1 cellular context compared by ENCODE assay signal in genomic region chr9:136400038-136400834, GRCh38.
A peak's percentile ranks its signal among the peaks of the same experiment; 100 is the strongest.
TF ChIP-seq lines count a peak whose summit lies in the region.

TSS of gene SNAPC4 (minus strand) at chr9:136400170. CDS start at chr9:136398428, 1,742 bp downstream.

TF ChIP-seq in HepG2, 621 proteins besides CTCF, POLR2A, EP300 and RAD21 (continued from another document and continues in another):
- TF ChIP-seq UBTF (CRISPR knock-in tag; IDR thresholded peaks at IDR 0.05) (peak; percentile 63), REPIN1 (CRISPR knock-in tag; IDR thresholded peaks at IDR 0.05; ENCODE audit: borderline replicate concordance, low read depth) (peak; percentile 88), ZBTB42 (CRISPR knock-in tag; IDR thresholded peaks at IDR 0.05) (no peak), MYC (CRISPR knock-in tag; IDR thresholded peaks at IDR 0.05; ENCODE audit: borderline replicate concordance) (peak; percentile 71), CCDC6 (CRISPR knock-in tag; IDR thresholded peaks at IDR 0.05) (no peak), ZNF446 (CRISPR knock-in tag; IDR thresholded peaks at IDR 0.05) (0 out of 2 replicates have a peak, but pooled peaks have one; percentile 41), ZFP62 (CRISPR knock-in tag; IDR thresholded peaks at IDR 0.05) (0 out of 2 replicates have a peak, but pooled peaks have one; percentile 13), ZBTB3 (CRISPR knock-in tag; IDR thresholded peaks at IDR 0.05; ENCODE audit: borderline replicate concordance, low read depth) (no peak), HDAC2 (CRISPR knock-in tag; IDR thresholded peaks at IDR 0.05) (no peak), ZNF143 (CRISPR knock-in tag; IDR thresholded peaks at IDR 0.05) (peak; percentile 90), ZSCAN5A (CRISPR knock-in tag; IDR thresholded peaks at IDR 0.05; ENCODE audit: borderline replicate concordance) (0 out of 2 replicates have a peak, but pooled peaks have one; percentile 55), THAP7 (CRISPR knock-in tag; IDR thresholded peaks at IDR 0.05) (no peak), ZNF720 (CRISPR knock-in tag; IDR thresholded peaks at IDR 0.05) (no peak), KLF6 (CRISPR knock-in tag; IDR thresholded peaks at IDR 0.05) (peak; percentile 52; the same call in 1 of the 2 replicates), ZNF572 (CRISPR knock-in tag; IDR thresholded peaks at IDR 0.05) (no peak), ZNF839 (CRISPR knock-in tag; IDR thresholded peaks at IDR 0.05; ENCODE audit: borderline replicate concordance) (no peak), MBNL3 (CRISPR knock-in tag; conservative IDR thresholded peaks at IDR 0.05) (no peak), YEATS2 (CRISPR knock-in tag; IDR thresholded peaks at IDR 0.05; ENCODE audit: borderline replicate concordance) (no peak), PCBP1 (IDR thresholded peaks at IDR 0.05; ENCODE audit: borderline replicate concordance, low read depth, low read length) (no peak), PREB (CRISPR knock-in tag; IDR thresholded peaks at IDR 0.05) (no peak), KLF16 (CRISPR knock-in tag; IDR thresholded peaks at IDR 0.05) (peak in 1 of 2 experiments; percentile 45; a peak in 1 of 4 replicates), ZNF576 (CRISPR knock-in tag; IDR thresholded peaks at IDR 0.05) (no peak), ISL2 (CRISPR knock-in tag; IDR thresholded peaks at IDR 0.05) (peak; percentile 64), ZNF253 (CRISPR knock-in tag; IDR thresholded peaks at IDR 0.05; ENCODE audit: borderline replicate concordance) (0 out of 2 replicates have a peak, but pooled peaks have one; percentile 76), BCL3 (CRISPR knock-in tag; IDR thresholded peaks at IDR 0.05) (peak; percentile 34; the same call in 1 of the 2 replicates), SP2 (CRISPR knock-in tag; IDR thresholded peaks at IDR 0.05) (peak; percentile 94), LCORL (IDR thresholded peaks at IDR 0.05) (no peak), LCORL (CRISPR knock-in tag; IDR thresholded peaks at IDR 0.05) (peak; percentile 39; the same call in 1 of the 2 replicates), ZNF367 (CRISPR knock-in tag; IDR thresholded peaks at IDR 0.05; ENCODE audit: borderline replicate concordance) (no peak), ZNF670 (CRISPR knock-in tag; IDR thresholded peaks at IDR 0.05; ENCODE audit: borderline replicate concordance) (no peak), SMARCC2 (IDR thresholded peaks at IDR 0.05) (no peak), PCBP2 (optimal IDR thresholded peaks at IDR 0.05; ENCODE audit: low read depth, low read length, poor library complexity, severe bottlenecking) (no peak), ZFP36 (IDR thresholded peaks at IDR 0.05; ENCODE audit: borderline replicate concordance, low read depth, low read length, partially characterized antibody) (no peak), MTF1 (CRISPR knock-in tag; IDR thresholded peaks at IDR 0.05) (no peak), BRD4 (CRISPR knock-in tag; IDR thresholded peaks at IDR 0.05) (no peak), SUZ12 (IDR thresholded peaks at IDR 0.05; ENCODE audit: low read depth, low read length) (peak; percentile 56; the same call in 1 of the 2 replicates), LBX2 (CRISPR knock-in tag; IDR thresholded peaks at IDR 0.05; ENCODE audit: borderline replicate concordance) (no peak), ZNF3 (CRISPR knock-in tag; IDR thresholded peaks at IDR 0.05) (no peak), ZNF276 (CRISPR knock-in tag; IDR thresholded peaks at IDR 0.05; ENCODE audit: low read depth) (peak; percentile 27; the same call in 1 of the 2 replicates), HNRNPH1 (optimal IDR thresholded peaks at IDR 0.05; ENCODE audit: low read depth, low read length) (no peak), ARNT2 (CRISPR knock-in tag; IDR thresholded peaks at IDR 0.05; ENCODE audit: low read depth) (peak; percentile 67; the same call in 1 of the 2 replicates), NR2F2 (IDR thresholded peaks at IDR 0.05; ENCODE audit: borderline replicate concordance, low read depth) (peak; percentile 31; the same call in 1 of the 2 replicates), IRF9 (CRISPR knock-in tag; IDR thresholded peaks at IDR 0.05; ENCODE audit: borderline replicate concordance) (peak; percentile 65; the same call in 1 of the 2 replicates), ZNF556 (CRISPR knock-in tag; IDR thresholded peaks at IDR 0.05; ENCODE audit: borderline replicate concordance) (0 out of 2 replicates have a peak, but pooled peaks have one; percentile 43), ZNF292 (CRISPR knock-in tag; IDR thresholded peaks at IDR 0.05; ENCODE audit: borderline replicate concordance, low read depth) (no peak), MYNN (CRISPR knock-in tag; IDR thresholded peaks at IDR 0.05; ENCODE audit: low read depth) (no peak), NBN (conservative IDR thresholded peaks at IDR 0.05) (no peak), HOXA3 (CRISPR knock-in tag; IDR thresholded peaks at IDR 0.05) (peak; percentile 92), LRRFIP1 (CRISPR knock-in tag; conservative IDR thresholded peaks at IDR 0.05) (no peak), REST (IDR thresholded peaks at IDR 0.05; ENCODE audit: borderline replicate concordance in 1 of 2, low read depth in 1 of 2, low read length in 2 of 2) (peak in 1 of 2 experiments; percentile 57; a peak in 1 of 4 replicates), ELF4 (CRISPR knock-in tag; IDR thresholded peaks at IDR 0.05; ENCODE audit: borderline replicate concordance) (no peak)
